Comparison of ENCODE assay signal across 8 cellular contexts in genomic region chr18:9082763-9083510, GRCh38. TPM values are rescaled to one million over a fixed set of nuclear protein-coding genes. Genes with fewer than 3 reads are reported as not detected.
DNase-seq lines count a peak whose midpoint lies in the region; ATAC-seq lines count a peak whose summit lies in the region.

No MANE protein-coding gene starts in this region.

- no peaks in the 10 kb centered on the region for H3K36me3 Mint-ChIP-seq in CD4-positive, CD25-positive, alpha-beta regulatory T cell
- H3K36me3 Mint-ChIP-seq in stimulated activated naive B cell treated with anti-CD40 and anti-IgM and Interleukin-4, amounts not matched to agents 10 μg/mL and 1 μg/mL and 100 μg/mL, for 72 hours = no peaks in the 10 kb centered on the region

- peak overlapping the region; percentile 69 for H3K4me3 ChIP-seq in CD4-positive, CD25-positive, alpha-beta regulatory T cell (ENCODE audit: low read depth, low read length)

- H3K27ac ChIP-seq in CD4-positive, CD25-positive, alpha-beta regulatory T cell (ENCODE audit: insufficient read depth, low read length, poor library complexity, severe bottlenecking) = peak overlapping the region; percentile 73

- H3K9me3 ChIP-seq in CD4-positive, CD25-positive, alpha-beta regulatory T cell (ENCODE audit: control insufficient read depth in 2 of 2, low read length in 2 of 2) = no peaks in the 10 kb centered on the region

- no peaks in the 10 kb centered on the region for H3K27me3 Mint-ChIP-seq in CD4-positive, CD25-positive, alpha-beta regulatory T cell
- H3K27me3 Mint-ChIP-seq in stimulated activated naive B cell treated with anti-CD40 and anti-IgM and Interleukin-4, amounts not matched to agents 10 μg/mL and 1 μg/mL and 100 μg/mL, for 72 hours = no peaks in the 10 kb centered on the region

- peaks cover 24% of the 10 kb centered on the region for H3K4me1 ChIP-seq in CD4-positive, CD25-positive, alpha-beta regulatory T cell (ENCODE audit: control insufficient read depth, insufficient read depth, low read length, poor library complexity, severe bottlenecking)

- peaks cover 24 to 49% (median 31%) of the 10 kb centered on the region in 4 donors for H3K4me1 Mint-ChIP-seq in CD4-positive, CD25-positive, alpha-beta regulatory T cell
- H3K4me1 Mint-ChIP-seq in stimulated activated naive B cell treated with anti-CD40 and anti-IgM and Interleukin-4, amounts not matched to agents 10 μg/mL and 1 μg/mL and 100 μg/mL, for 72 hours = peaks cover 10 to 28% of the 10 kb centered on the region in 2 donors

- no peaks in the 10 kb centered on the region for H3K9me3 Mint-ChIP-seq in CD4-positive, CD25-positive, alpha-beta regulatory T cell
- H3K9me3 Mint-ChIP-seq in stimulated activated naive B cell treated with anti-CD40 and anti-IgM and Interleukin-4, amounts not matched to agents 10 μg/mL and 1 μg/mL and 100 μg/mL, for 72 hours = no peaks in the 10 kb centered on the region

- ATAC-seq in CD4-positive, CD25-positive, alpha-beta regulatory T cell (ENCODE audit: low read depth in 2 of 2) = peak; percentile 66 to 74
- ATAC-seq in GM19463 (IDR thresholded peaks at IDR 0.05; ENCODE audit: unreplicated experiment) (peak; percentile 94), HG03520 (IDR thresholded peaks at IDR 0.05; ENCODE audit: unreplicated experiment) (peak; percentile 68)
- peak; percentile 96 to 97 for ATAC-seq in stimulated activated naive B cell treated with anti-CD40 and anti-IgM and Interleukin-4, amounts not matched to agents 10 μg/mL and 1 μg/mL and 100 μg/mL, for 72 hours (replicated peaks)

- peak overlapping the region; percentile 61 to 74 (median 67) for H3K4me3 Mint-ChIP-seq in CD4-positive, CD25-positive, alpha-beta regulatory T cell
- H3K4me3 Mint-ChIP-seq in stimulated activated naive B cell treated with anti-CD40 and anti-IgM and Interleukin-4, amounts not matched to agents 10 μg/mL and 1 μg/mL and 100 μg/mL, for 72 hours = peak overlapping the region; percentile 29 to 47

- H3K36me3 ChIP-seq in CD4-positive, CD25-positive, alpha-beta regulatory T cell (ENCODE audit: control insufficient read depth, insufficient read depth, low read length) = no peaks in the 10 kb centered on the region

- peak overlapping the region; percentile 93 to 98 (median 94) for H3K27ac Mint-ChIP-seq in CD4-positive, CD25-positive, alpha-beta regulatory T cell
- peak overlapping the region; percentile 89 for H3K27ac Mint-ChIP-seq in stimulated activated naive B cell treated with anti-CD40 and anti-IgM and Interleukin-4, amounts not matched to agents 10 μg/mL and 1 μg/mL and 100 μg/mL, for 72 hours

- H3K27me3 ChIP-seq in CD4-positive, CD25-positive, alpha-beta regulatory T cell (ENCODE audit: control insufficient read depth, insufficient read depth, low read length) = no peaks in the 10 kb centered on the region

- DNase-seq in CD4-positive, CD25-positive, alpha-beta regulatory T cell = peak in 2 of 3 donors; percentile 28 to 85
- DNase-seq in activated gamma-delta T cell treated with anti-CD3 and anti-CD28 coated beads, Interleukin-2, amount 50 U/mL, for 16 hours (ENCODE audit: low read depth) = peak; percentile 24
- no peak for DNase-seq in stimulated activated naive B cell treated with anti-CD40 and anti-IgM and Interleukin-4, amounts not matched to agents 10 μg/mL and 1 μg/mL and 100 μg/mL, for 72 hours
- no peak for DNase-seq in NCI-H2107 treated with DMSO at 0.1 percent for 48 hours (lab: John Stamatoyannopoulos, UW; ENCODE audit: unreplicated experiment)
- no peak for DNase-seq in NCI-H2029 treated with DMSO at 0.1 percent for 48 hours (lab: John Stamatoyannopoulos, UW)
- no peak for DNase-seq in T1000 (lab: John Stamatoyannopoulos, UW)

RNA-seq across cellular contexts. Expression of gene NDUFV2, which starts 19.6 kb away (rescaled TPM):
- total RNA-seq in CD4-positive, CD25-positive, alpha-beta regulatory T cell = 207 TPM
- polyA plus RNA-seq in CD4-positive, CD25-positive, alpha-beta regulatory T cell = 100 to 1,000 TPM; 221 to 282 (median 255) TPM

RNA-seq across cellular contexts. Expression of gene ANKRD12, which starts 53.6 kb away (rescaled TPM):
- 200 TPM for total RNA-seq in CD4-positive, CD25-positive, alpha-beta regulatory T cell
- polyA plus RNA-seq in CD4-positive, CD25-positive, alpha-beta regulatory T cell = 10 to 100 TPM; 28.2 to 41.9 (median 37.0) TPM

Comparison
In these comparisons a context has a peak if more than half of its experiments do, and no peak if none do; other contexts are left out.
1. DNase-seq: peak in CD4-positive, CD25-positive, alpha-beta regulatory T cell (2 of 3) and activated gamma-delta T cell treated with anti-CD3 and anti-CD28 coated beads, Interleukin-2, amount 50 U/mL, for 16 hours (single experiment); none in stimulated activated naive B cell treated with anti-CD40 and anti-IgM and Interleukin-4, amounts not matched to agents 10 μg/mL and 1 μg/mL and 100 μg/mL, for 72 hours (single experiment), NCI-H2107 treated with DMSO at 0.1 percent for 48 hours (single experiment), NCI-H2029 treated with DMSO at 0.1 percent for 48 hours (single experiment) and T1000 (single experiment).
2. Peak in every context shown above with its lines, with median percentiles within 50 percentile points of each other: ATAC-seq.